8 cellular contexts compared by ENCODE assay signal in the genomic region with DNA sequence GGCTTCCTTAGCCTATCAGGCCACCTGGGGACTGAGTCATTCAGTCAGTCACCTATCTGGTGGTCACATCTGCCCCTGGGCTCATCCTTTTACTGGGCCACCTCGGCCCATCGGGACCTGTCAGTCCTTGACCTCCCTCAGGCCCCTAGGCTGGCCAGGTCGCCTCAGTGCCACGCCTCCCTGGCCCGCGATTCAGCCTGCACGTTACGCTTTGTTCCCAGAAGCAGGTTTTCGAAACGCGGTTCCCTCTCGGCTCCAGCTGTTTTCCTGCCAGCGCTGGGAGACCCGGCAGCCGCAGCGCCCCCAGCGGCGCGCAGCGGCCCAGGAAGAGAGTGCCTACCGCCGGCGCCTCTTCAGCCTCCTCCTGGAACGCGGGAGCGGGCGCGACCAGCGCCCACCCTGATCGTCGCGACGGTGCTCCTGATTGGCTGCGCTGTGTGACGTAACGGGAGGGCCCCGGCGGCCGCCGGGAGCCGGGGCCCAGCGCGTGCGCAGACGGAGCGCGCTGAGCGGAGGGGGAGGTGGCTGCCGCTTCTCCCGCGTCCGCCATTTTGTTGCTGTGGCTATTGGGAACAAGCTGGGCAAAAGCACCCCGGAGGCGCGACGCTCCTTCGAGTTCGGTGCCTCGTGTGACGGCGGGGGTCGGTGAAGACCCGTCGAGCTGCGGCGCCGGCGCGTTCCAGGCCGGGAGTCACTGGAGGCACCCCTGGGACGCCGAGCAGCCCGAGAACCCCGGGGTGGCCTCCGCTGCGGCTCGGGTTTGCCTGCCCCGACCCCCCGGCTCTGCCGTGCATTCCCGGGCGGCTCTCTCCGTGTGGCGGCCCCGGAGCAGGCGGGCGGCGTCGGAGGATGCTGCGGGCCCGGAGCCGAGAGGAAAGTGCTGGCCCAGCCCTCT. TPM values are rescaled to one million over a fixed set of nuclear protein-coding genes. Genes with fewer than 3 reads are reported as not detected.
A peak's percentile ranks its signal among the peaks of the same experiment; 100 is the strongest.
DNase-seq lines count a peak whose midpoint lies in the region; ATAC-seq and TF ChIP-seq lines count a peak whose summit lies in the region.

A gene with protein sequence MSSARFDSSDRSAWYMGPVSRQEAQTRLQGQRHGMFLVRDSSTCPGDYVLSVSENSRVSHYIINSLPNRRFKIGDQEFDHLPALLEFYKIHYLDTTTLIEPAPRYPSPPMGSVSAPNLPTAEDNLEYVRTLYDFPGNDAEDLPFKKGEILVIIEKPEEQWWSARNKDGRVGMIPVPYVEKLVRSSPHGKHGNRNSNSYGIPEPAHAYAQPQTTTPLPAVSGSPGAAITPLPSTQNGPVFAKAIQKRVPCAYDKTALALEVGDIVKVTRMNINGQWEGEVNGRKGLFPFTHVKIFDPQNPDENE (plus strand): TSS at position 492 of the 895 bp plus-strand sequence. CDS start 528 bp downstream, outside the sequence.

- ATAC-seq in GM19043 (IDR thresholded peaks at IDR 0.05; ENCODE audit: low read depth, unreplicated experiment), result peak; percentile 93
- peak; percentile 65 for ATAC-seq in HG03378 (IDR thresholded peaks at IDR 0.05; ENCODE audit: unreplicated experiment)

- TF ChIP-seq CTCF in kidney epithelial cell (IDR thresholded peaks at IDR 0.05; ENCODE audit: insufficient read depth, low read length, poor library complexity, severe bottlenecking), result peak; percentile 86

- peak within 1 kb of the TSS; percentile 64 for H3K4me3 ChIP-seq in kidney epithelial cell (ENCODE audit: low read depth, low read length)

- DNase-seq in Ammon's horn (ENCODE audit: low spot score) (peak; percentile 98), NCI-H446 treated with DMSO at 0.1 percent for 48 hours (lab: John Stamatoyannopoulos, UW) (peak; percentile 97), cerebellum (ENCODE audit: low spot score) (peak; percentile 100), kidney epithelial cell (ENCODE audit: low read depth) (peak; percentile 73)
- DNase-seq in activated CD4-positive, CD25-positive, alpha-beta regulatory T cell treated with anti-CD3 and anti-CD28 coated beads, Interleukin-2, amount 50 U/mL, for 72 hours, result peak; percentile 94
- peak; percentile 92 to 95 for DNase-seq in stimulated activated CD4-positive, alpha-beta T cell treated with anti-CD3 and anti-CD28 coated beads, Interleukin-15, amount 100 ng/mL, for 48 hours (ENCODE audit: low read depth in 2 of 2)

- no peaks in the 10 kb centered on the region for H3K36me3 ChIP-seq in kidney epithelial cell (ENCODE audit: control insufficient read depth, insufficient read depth, low read length)

- H3K27me3 ChIP-seq in kidney epithelial cell (ENCODE audit: control insufficient read depth, insufficient read depth, low read length), result no peaks in the 10 kb centered on the region

RNA-seq across cellular contexts. Expression of the gene that starts here (rescaled TPM):
- total RNA-seq in cerebellum (64.1 TPM), kidney epithelial cell (47.7 and 51.1 TPM in 2 replicates)

Comparison
In these comparisons a context has a peak if more than half of its experiments do, and no peak if none do; other contexts are left out.
1. Peak in every context shown above with its lines: DNase-seq, ATAC-seq and H3K4me3 ChIP-seq.